Comparison of ENCODE assay signal across 14 cellular contexts in genomic region chr3:182730675-182731042, GRCh38.
A peak's percentile ranks its signal among the peaks of the same experiment; 100 is the strongest.
DNase-seq lines count a peak whose midpoint lies in the region; ATAC-seq and TF ChIP-seq lines count a peak whose summit lies in the region.
"Had no signal": no experiment of that assay in that cellular context is flagged by ENCODE, and none has a peak within 500 bp of the region (broad histone marks: within the 10 kb centered on the region; RNA-seq: fewer than 3 reads in every experiment).

No MANE protein-coding gene starts in this region.

- no peaks in the 10 kb centered on the region for H3K9me2 ChIP-seq in PC-3 (replicated peaks; ENCODE audit: low read length)

- H3K9me3 ChIP-seq in liver (ENCODE audit: control insufficient read depth in 4 of 4, low read length in 3 of 4) (no peaks in the 10 kb centered on the region), PC-3 (ENCODE audit: low read length) (no peaks in the 10 kb centered on the region)
- H3K9me3 ChIP-seq: ascending aorta had no signal

- TF ChIP-seq RAD21 in liver (IDR thresholded peaks at IDR 0.05): no peak

- H3K9ac ChIP-seq in liver (ENCODE audit: low read depth in 1 of 2, low read length in 2 of 2) (no peak overlapping the region), PC-3 (ENCODE audit: low read length) (no peak overlapping the region)

- H2AFZ ChIP-seq in PC-3 (ENCODE audit: low read length): no peak overlapping the region

- H3K36me3 ChIP-seq in liver (ENCODE audit: control insufficient read depth in 4 of 4, insufficient read depth in 3 of 4, low read depth in 1 of 4, low read length in 3 of 4): no peaks in the 10 kb centered on the region
- no peaks in the 10 kb centered on the region for H3K36me3 ChIP-seq in PC-3 (ENCODE audit: low read depth, low read length)
- H3K36me3 ChIP-seq: ascending aorta had no signal

- DNase-seq in COR-L47 (lab: John Stamatoyannopoulos, UW) (no peak), DMS153 treated with DMSO at 0.1 percent for 48 hours (lab: John Stamatoyannopoulos, UW; ENCODE audit: unreplicated experiment) (no peak), PC-3 (no peak), OCI-M2 (lab: John Stamatoyannopoulos, UW; ENCODE audit: unreplicated experiment) (no peak)
- DNase-seq: foreskin melanocyte; kidney glomerular epithelial cell; SIG-M5; stimulated activated naive CD4-positive, alpha-beta T cell had no signal

- no peak for TF ChIP-seq CTCF in liver (IDR thresholded peaks at IDR 0.05; ENCODE audit: low read depth, low read length, missing input control)
- no peak for TF ChIP-seq CTCF in PC-3 (conservative IDR thresholded peaks at IDR 0.05; ENCODE audit: low read depth, low read length)

- 40% methylated on average over 1 of the region's 1 CpG for WGBS in liver

- POLR2A ChIA-PET in PC-3 (lab: Charles Lee; ENCODE audit: unreplicated experiment): no interaction called here

- H4K20me1 ChIP-seq in PC-3 (ENCODE audit: low read length): no peaks in the 10 kb centered on the region

- H3K79me2 ChIP-seq in PC-3 (ENCODE audit: low read length): no peaks in the 10 kb centered on the region

- no peak overlapping the region for H3K27ac ChIP-seq in liver (ENCODE audit: low read depth in 1 of 2, low read length in 2 of 2)
- no peak overlapping the region for H3K27ac ChIP-seq in PC-3 (ENCODE audit: low read length)
- H3K27ac ChIP-seq: ascending aorta, C4-2B had no signal

- H3K4me1 ChIP-seq in liver (ENCODE audit: control insufficient read depth in 4 of 4, insufficient read depth in 4 of 4, low read length in 3 of 4): peaks cover 0 to 8% (median 3%) of the 10 kb centered on the region in 4 donors
- H3K4me1 ChIP-seq in PC-3 (ENCODE audit: insufficient read depth, low read length): no peaks in the 10 kb centered on the region
- H3K4me1 ChIP-seq: ascending aorta had no signal

- BruUV-seq in PC-3 (replicated peaks; lab: Mats Ljungman, UMichigan): no TSS peak

- no peak overlapping the region for H3K4me2 ChIP-seq in PC-3 (ENCODE audit: low read length)

- CTCF ChIA-PET in PC-3 (lab: Charles Lee): no interaction called here

- ATAC-seq in GM18861 (IDR thresholded peaks at IDR 0.05; ENCODE audit: unreplicated experiment) (peak; percentile 16), GM21717 (IDR thresholded peaks at IDR 0.05; ENCODE audit: unreplicated experiment) (peak; percentile 16), HG03354 (IDR thresholded peaks at IDR 0.05; ENCODE audit: poor library complexity, severe bottlenecking, unreplicated experiment) (peak; percentile 41), PC-3 (no peak)

- H3K27me3 ChIP-seq in liver (ENCODE audit: control insufficient read depth in 4 of 4, insufficient read depth in 4 of 4, low read length in 3 of 4): no peaks in the 10 kb centered on the region
- H3K27me3 ChIP-seq in PC-3 (ENCODE audit: low read length): no peaks in the 10 kb centered on the region
- H3K27me3 ChIP-seq: ascending aorta had no signal

- intact Hi-C loops in PC-3 (cut with micrococcal nuclease): no loop called here

- H3K4me3 ChIP-seq in liver (ENCODE audit: low read depth in 1 of 3, low read length in 3 of 3) (peak overlapping the region in 2 of 3 donors; percentile 13 to 37), PC-3 (ENCODE audit: low read length) (no peak overlapping the region)
- H3K4me3 ChIP-seq: ascending aorta had no signal

- H3F3A ChIP-seq in PC-3 (ENCODE audit: low read length, unreplicated experiment): no peaks in the 10 kb centered on the region

TF ChIP-seq in liver, 16 proteins besides CTCF, POLR2A, EP300 and RAD21:
- TF ChIP-seq REST (IDR thresholded peaks at IDR 0.05): no peak
